In genomic region chr11:253160-253885, GRCh38 we compare ENCODE assay signal across 1 cellular context.
TF ChIP-seq lines count a peak whose summit lies in the region.

No MANE protein-coding gene starts in this region.

TF ChIP-seq in H1, 55 proteins besides CTCF, POLR2A, EP300 and RAD21:
- 0 out of 2 replicates have a peak, but pooled peaks have one; percentile 16 for TF ChIP-seq POLR2AphosphoS5 (IDR thresholded peaks at IDR 0.05; ENCODE audit: low read depth, low read length)
- TF ChIP-seq CEBPB (IDR thresholded peaks at IDR 0.05; ENCODE audit: low read depth, low read length): no peak
